ENCODE assay signal across 8 cellular contexts in the genomic region with DNA sequence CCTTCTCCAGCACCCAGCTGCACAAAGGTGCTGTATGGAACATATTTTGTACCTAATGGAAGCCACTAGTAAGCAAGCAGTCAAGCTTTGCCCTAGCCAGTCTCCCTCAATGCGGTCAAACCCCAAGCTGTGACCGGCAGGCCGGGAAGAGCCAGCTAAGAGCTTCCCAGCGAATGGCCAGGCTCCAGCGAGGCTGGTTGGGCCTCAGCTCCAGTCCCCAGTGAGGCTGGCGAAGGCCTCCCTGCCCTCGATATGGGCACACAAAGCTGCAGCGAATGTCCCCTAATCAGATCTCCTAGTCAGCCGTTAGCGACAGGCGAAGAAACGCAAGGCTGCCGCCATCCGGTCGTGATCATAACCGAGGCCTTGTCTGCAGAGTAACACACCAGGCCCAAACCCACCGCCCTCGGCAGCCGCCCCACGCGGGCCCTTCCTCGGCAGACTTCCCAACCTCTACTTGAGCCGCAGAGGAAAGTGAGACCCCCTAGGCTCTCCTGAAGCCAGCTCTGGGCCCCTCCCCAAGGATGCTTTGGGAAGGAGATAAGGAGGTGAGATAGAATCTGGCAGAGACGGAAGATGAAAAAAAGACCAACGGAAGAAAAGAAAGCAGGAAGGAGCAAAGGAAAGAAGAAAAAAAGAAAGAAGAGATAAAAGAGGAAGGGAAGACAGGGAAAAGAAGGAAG. TPM values are rescaled to one million over a fixed set of nuclear protein-coding genes. Genes with fewer than 3 reads are reported as not detected.
A peak's percentile ranks its signal among the peaks of the same experiment; 100 is the strongest.
DNase-seq lines count a peak whose midpoint lies in the region; ATAC-seq and TF ChIP-seq lines count a peak whose summit lies in the region.

No MANE protein-coding gene starts in this region.

- no peak for TF ChIP-seq POLR2A in HCT116 (IDR thresholded peaks at IDR 0.05; ENCODE audit: borderline replicate concordance, extremely low read depth, insufficient read depth, insufficient read length)
- TF ChIP-seq POLR2A in GM18505 (IDR thresholded peaks at IDR 0.05; ENCODE audit: borderline replicate concordance, extremely low read depth, insufficient read depth, insufficient read length), result no peak

- no peak overlapping the region for H3K27ac Mint-ChIP-seq in CD4-positive, CD25-positive, alpha-beta regulatory T cell
- H3K27ac Mint-ChIP-seq in activated CD4-positive, alpha-beta memory T cell treated with anti-CD3 and anti-CD28 coated beads, Interleukin-2, amount 10 ng/mL, durations not matched to agents 7 days and 5 days, result peak overlapping the region; percentile 2

- no peak overlapping the region for H3K27ac ChIP-seq in CD4-positive, CD25-positive, alpha-beta regulatory T cell (ENCODE audit: insufficient read depth, low read length, poor library complexity, severe bottlenecking)
- H3K27ac ChIP-seq in HCT116 (ENCODE audit: low read depth, low read length), result peak overlapping the region; percentile 91

- no peaks in the 10 kb centered on the region for H4K20me1 ChIP-seq in HCT116 (ENCODE audit: insufficient read depth)

- H3K27me3 Mint-ChIP-seq in CD4-positive, CD25-positive, alpha-beta regulatory T cell, result peaks cover 86% of the 10 kb centered on the region
- H3K27me3 Mint-ChIP-seq in activated CD4-positive, alpha-beta memory T cell treated with anti-CD3 and anti-CD28 coated beads, Interleukin-2, amount 10 ng/mL, durations not matched to agents 7 days and 5 days, result peaks cover 78% of the 10 kb centered on the region

- H3K36me3 Mint-ChIP-seq in CD4-positive, CD25-positive, alpha-beta regulatory T cell, result no peaks in the 10 kb centered on the region
- H3K36me3 Mint-ChIP-seq in activated CD4-positive, alpha-beta memory T cell treated with anti-CD3 and anti-CD28 coated beads, Interleukin-2, amount 10 ng/mL, durations not matched to agents 7 days and 5 days (ENCODE audit: low read depth), result no peaks in the 10 kb centered on the region

- peaks cover 50% of the 10 kb centered on the region for H3K27me3 ChIP-seq in CD4-positive, CD25-positive, alpha-beta regulatory T cell (ENCODE audit: control insufficient read depth, insufficient read depth, low read length)
- H3K27me3 ChIP-seq in HCT116 (ENCODE audit: insufficient read depth, low read length), result no peaks in the 10 kb centered on the region

- no peak overlapping the region for H2AFZ ChIP-seq in HCT116 (ENCODE audit: low read depth, low read length, poor library complexity, severe bottlenecking)

- peak overlapping the region; percentile 97 for H3K4me2 ChIP-seq in HCT116 (ENCODE audit: low read length)

- TF ChIP-seq CTCF in HCT116 (IDR thresholded peaks at IDR 0.05 in 2 of 3, conservative IDR thresholded peaks at IDR 0.05 in 1 of 3; ENCODE audit: borderline replicate concordance in 1 of 3, insufficient read depth in 1 of 3, low read depth in 2 of 3, low read length in 2 of 3), result peak in 1 of 3 experiments; percentile 14; a peak in 1 of 6 replicates
- TF ChIP-seq CTCF in mucosa of descending colon (IDR thresholded peaks at IDR 0.05), result no peak

- no peaks in the 10 kb centered on the region for H3K36me3 ChIP-seq in CD4-positive, CD25-positive, alpha-beta regulatory T cell (ENCODE audit: control insufficient read depth, insufficient read depth, low read length)
- H3K36me3 ChIP-seq in HCT116 (ENCODE audit: control insufficient read depth in 1 of 2, insufficient read depth in 2 of 2, low read length in 2 of 2) (no peaks in the 10 kb centered on the region), mucosa of descending colon (ENCODE audit: low read depth) (no peaks in the 10 kb centered on the region)

- no peaks in the 10 kb centered on the region for H3K9me2 ChIP-seq in HCT116 (ENCODE audit: insufficient read depth)

- peaks cover 10 to 58% (median 18%) of the 10 kb centered on the region in 4 donors for H3K4me1 Mint-ChIP-seq in CD4-positive, CD25-positive, alpha-beta regulatory T cell
- peaks cover 17% of the 10 kb centered on the region for H3K4me1 Mint-ChIP-seq in activated CD4-positive, alpha-beta memory T cell treated with anti-CD3 and anti-CD28 coated beads, Interleukin-2, amount 10 ng/mL, durations not matched to agents 7 days and 5 days

- RAD21 ChIA-PET in HCT116 (lab: Charles Lee; ENCODE audit: low non-redundant PET in 1 of 2, low total read pairs in 2 of 2, uncharacterized antibody in 2 of 2, unreplicated experiment in 2 of 2), result no interaction called here

- no peak for ATAC-seq in CD4-positive, CD25-positive, alpha-beta regulatory T cell (ENCODE audit: low read depth in 2 of 2)
- ATAC-seq in HCT116, result no peak
- ATAC-seq in mucosa of descending colon, result peak; percentile 26
- ATAC-seq in esophagus mucosa, result no peak
- ATAC-seq in GM18505 (IDR thresholded peaks at IDR 0.05; ENCODE audit: unreplicated experiment), result no peak

- no peaks in the 10 kb centered on the region for H3K9me3 ChIP-seq in CD4-positive, CD25-positive, alpha-beta regulatory T cell (ENCODE audit: control insufficient read depth in 2 of 2, low read length in 2 of 2)
- H3K9me3 ChIP-seq in HCT116 (ENCODE audit: control insufficient read depth in 1 of 2, insufficient read depth in 1 of 2, low read depth in 1 of 2, low read length in 2 of 2) (no peaks in the 10 kb centered on the region), mucosa of descending colon (no peaks in the 10 kb centered on the region)

- intact Hi-C loops in HCT116 (cut with micrococcal nuclease) (loop anchor here (10.0 kb wide), 1 partner anchor 1304 kb away; no protein-coding TSS in a partner anchor), mucosa of descending colon (cut with DNase I, micrococcal nuclease) (loop anchor here (5.0 to 10.0 kb wide), 2 partner anchors 1304 to 1311 kb away; no protein-coding TSS in a partner anchor)

- peak in 1 of 3 donors; percentile 41 for DNase-seq in CD4-positive, CD25-positive, alpha-beta regulatory T cell
- DNase-seq in HCT116 (ENCODE audit: low read depth, low spot score), result no peak
- DNase-seq in activated CD4-positive, alpha-beta memory T cell treated with anti-CD3 and anti-CD28 coated beads, Interleukin-2, amount 10 ng/mL, durations not matched to agents 7 days and 5 days, result no peak
- DNase-seq in mucosa of descending colon, result peak; percentile 74 to 82 (median 81)
- no peak for DNase-seq in central memory CD4-positive, alpha-beta T cell
- DNase-seq in midbrain (lab: John Stamatoyannopoulos, UW), result no peak

- H3K9ac ChIP-seq in HCT116 (ENCODE audit: low read length), result peak overlapping the region; percentile 89

- H3K4me3 Mint-ChIP-seq in CD4-positive, CD25-positive, alpha-beta regulatory T cell, result peak overlapping the region; percentile 8 to 81 (median 56)
- H3K4me3 Mint-ChIP-seq in activated CD4-positive, alpha-beta memory T cell treated with anti-CD3 and anti-CD28 coated beads, Interleukin-2, amount 10 ng/mL, durations not matched to agents 7 days and 5 days, result peak overlapping the region; percentile 3

- peaks cover 62% of the 10 kb centered on the region for H3K4me1 ChIP-seq in CD4-positive, CD25-positive, alpha-beta regulatory T cell (ENCODE audit: control insufficient read depth, insufficient read depth, low read length, poor library complexity, severe bottlenecking)
- H3K4me1 ChIP-seq in HCT116 (ENCODE audit: control insufficient read depth in 1 of 2, insufficient read depth in 2 of 2, low read length in 2 of 2) (peaks cover 24 to 73% of the 10 kb centered on the region in 2 experiments), mucosa of descending colon (ENCODE audit: low read depth) (peaks cover 11% of the 10 kb centered on the region)

- no peak overlapping the region for H3K4me3 ChIP-seq in CD4-positive, CD25-positive, alpha-beta regulatory T cell (ENCODE audit: low read depth, low read length)
- peak overlapping the region; percentile 77 to 84 for H3K4me3 ChIP-seq in HCT116 (replicated peaks in 1 of 2; ENCODE audit: low read depth in 1 of 2, low read length in 2 of 2)
- peak overlapping the region; percentile 14 for H3K4me3 ChIP-seq in mucosa of descending colon

- H3K9me3 Mint-ChIP-seq in CD4-positive, CD25-positive, alpha-beta regulatory T cell, result peaks cover 0 to 15% (median 0%) of the 10 kb centered on the region in 7 donors
- no peaks in the 10 kb centered on the region for H3K9me3 Mint-ChIP-seq in activated CD4-positive, alpha-beta memory T cell treated with anti-CD3 and anti-CD28 coated beads, Interleukin-2, amount 10 ng/mL, durations not matched to agents 7 days and 5 days

- peaks cover 99% of the 10 kb centered on the region for H3K79me2 ChIP-seq in HCT116 (ENCODE audit: insufficient read depth, low read length)

- POLR2A ChIA-PET in HCT116 (lab: Charles Lee), result interaction anchor here (0.6 to 2.0 kb wide), 5 partner anchors 11 to 1527 kb away, joined by 3 to 6 read pairs (median 5); a partner anchor contains a TSS
- POLR2A ChIA-PET in activated CD4-positive, alpha-beta memory T cell treated with anti-CD3 and anti-CD28 coated beads, Interleukin-2, amount 10 ng/mL, durations not matched to agents 7 days and 5 days (lab: Charles Lee), result interaction anchor here (1.5 kb wide), 1 partner anchor 11 kb away, joined by 3 read pairs; no protein-coding TSS in a partner anchor

- TSS peak; percentile 32 for BruUV-seq in HCT116 (replicated peaks; lab: Mats Ljungman, UMichigan)

- CTCF ChIA-PET in HCT116 (lab: Charles Lee), result interaction anchor here (1.3 to 6.6 kb wide), 2 partner anchors 11 to 487 kb away, joined by 3 to 32 read pairs; no protein-coding TSS in a partner anchor
- CTCF ChIA-PET in activated CD4-positive, alpha-beta memory T cell treated with anti-CD3 and anti-CD28 coated beads, Interleukin-2, amount 10 ng/mL, durations not matched to agents 7 days and 5 days (lab: Charles Lee), result interaction anchor here (0.7 to 1.5 kb wide), 2 partner anchors 12 to 76 kb away, joined by 3 to 5 read pairs; no protein-coding TSS in a partner anchor

- no peak for TF ChIP-seq RAD21 in HCT116 (IDR thresholded peaks at IDR 0.05; ENCODE audit: low read depth)

RNA-seq across cellular contexts. Expression of a gene that starts 3.1 kb away (rescaled TPM):
- total RNA-seq in CD4-positive, CD25-positive, alpha-beta regulatory T cell, result 1.1 TPM
- polyA plus RNA-seq in CD4-positive, CD25-positive, alpha-beta regulatory T cell, result under 1 TPM in 1 of 4 donors, not detected in 3; 0.20 TPM
- total RNA-seq in HCT116 (2021; ENCODE audit: unreplicated experiment) (91.0 TPM), mucosa of descending colon (10 to 100 TPM; 22.0 to 27.9 (median 25.0) TPM), esophagus mucosa (1.7 TPM)
- polyA plus RNA-seq in HCT116 (2012), result 48.2 and 62.8 TPM in 2 replicates
- not detected for total RNA-seq in activated CD4-positive, alpha-beta memory T cell treated with anti-CD3 and anti-CD28 coated beads, Interleukin-2, amount 10 ng/mL, durations not matched to agents 7 days and 5 days

RNA-seq across cellular contexts. Expression of a gene that starts 5.7 kb away (rescaled TPM):
- 0.35 TPM for total RNA-seq in CD4-positive, CD25-positive, alpha-beta regulatory T cell
- polyA plus RNA-seq in CD4-positive, CD25-positive, alpha-beta regulatory T cell, result not detected
- total RNA-seq in HCT116 (2021; ENCODE audit: unreplicated experiment) (19.6 TPM), mucosa of descending colon (10 to 100 TPM; 25.0 to 56.9 (median 25.8) TPM), esophagus mucosa (1.1 TPM)
- 7.9 and 13.3 TPM in 2 replicates for polyA plus RNA-seq in HCT116 (2012)
- not detected for total RNA-seq in activated CD4-positive, alpha-beta memory T cell treated with anti-CD3 and anti-CD28 coated beads, Interleukin-2, amount 10 ng/mL, durations not matched to agents 7 days and 5 days

RNA-seq across cellular contexts. Expression of a gene that starts 11.9 kb away (rescaled TPM):
- not detected for total RNA-seq in CD4-positive, CD25-positive, alpha-beta regulatory T cell
- not detected for polyA plus RNA-seq in CD4-positive, CD25-positive, alpha-beta regulatory T cell
- total RNA-seq in HCT116 (2021; ENCODE audit: unreplicated experiment) (15.0 TPM), mucosa of descending colon (10 to 100 TPM; 17.1 to 29.8 (median 27.9) TPM), esophagus mucosa (5.2 TPM)
- polyA plus RNA-seq in HCT116 (2012), result 8.0 and 10.6 TPM in 2 replicates
- not detected for total RNA-seq in activated CD4-positive, alpha-beta memory T cell treated with anti-CD3 and anti-CD28 coated beads, Interleukin-2, amount 10 ng/mL, durations not matched to agents 7 days and 5 days

RNA-seq across cellular contexts. Expression of a gene that starts 16.0 kb away (rescaled TPM):
- total RNA-seq in CD4-positive, CD25-positive, alpha-beta regulatory T cell, result not detected
- under 1 TPM in 1 of 4 donors, not detected in 3; 0.13 TPM for polyA plus RNA-seq in CD4-positive, CD25-positive, alpha-beta regulatory T cell
- total RNA-seq in HCT116 (2021; ENCODE audit: unreplicated experiment) (9.2 TPM), mucosa of descending colon (10 to 100 TPM; 19.9 to 38.1 (median 20.5) TPM), esophagus mucosa (5.4 TPM)
- 5.6 and 5.7 TPM in 2 replicates for polyA plus RNA-seq in HCT116 (2012)
- total RNA-seq in activated CD4-positive, alpha-beta memory T cell treated with anti-CD3 and anti-CD28 coated beads, Interleukin-2, amount 10 ng/mL, durations not matched to agents 7 days and 5 days, result not detected

RNA-seq across cellular contexts. Expression of a gene that starts 16.6 kb away (rescaled TPM):
- not detected for total RNA-seq in CD4-positive, CD25-positive, alpha-beta regulatory T cell
- polyA plus RNA-seq in CD4-positive, CD25-positive, alpha-beta regulatory T cell, result not detected
- 6.8 TPM for total RNA-seq in HCT116 (2021; ENCODE audit: unreplicated experiment)
- polyA plus RNA-seq in HCT116 (2012), result 3.9 and 4.6 TPM in 2 replicates
- total RNA-seq in activated CD4-positive, alpha-beta memory T cell treated with anti-CD3 and anti-CD28 coated beads, Interleukin-2, amount 10 ng/mL, durations not matched to agents 7 days and 5 days, result not detected
- 10 to 100 TPM in 1 of 3 donors, 1 to 10 TPM in 2; 3.2 to 27.2 (median 5.4) TPM for total RNA-seq in mucosa of descending colon
- not detected for total RNA-seq in esophagus mucosa

Comparison
In these comparisons a context has a peak if more than half of its experiments do, and no peak if none do; other contexts are left out.
1. DNase-seq: peak in mucosa of descending colon (3 of 3); none in HCT116 (single experiment), activated CD4-positive, alpha-beta memory T cell treated with anti-CD3 and anti-CD28 coated beads, Interleukin-2, amount 10 ng/mL, durations not matched to agents 7 days and 5 days (single experiment), central memory CD4-positive, alpha-beta T cell (single experiment) and midbrain (single experiment).